Comparison of ENCODE assay signal across 9 cellular contexts in genomic region chr12:83016226-83016835, GRCh38.
DNase-seq lines count a peak whose midpoint lies in the region; ATAC-seq and TF ChIP-seq lines count a peak whose summit lies in the region.
"Had no signal": no experiment of that assay in that cellular context is flagged by ENCODE, and none has a peak within 500 bp of the region (broad histone marks: within the 10 kb centered on the region; RNA-seq: fewer than 3 reads in every experiment).

No MANE protein-coding gene starts in this region.

- H3K27me3 ChIP-seq in SK-N-SH (ENCODE audit: insufficient read depth): no peaks in the 10 kb centered on the region

- H3K9me2 ChIP-seq in SK-N-SH: no peaks in the 10 kb centered on the region

- no peaks in the 10 kb centered on the region for H4K20me1 ChIP-seq in SK-N-SH (ENCODE audit: insufficient read depth)

- DNase-seq in EL (peak; percentile 66), SK-N-SH (no peak), foreskin melanocyte (peak; percentile 72), retinal pigment epithelial cell (ENCODE audit: low read depth) (peak; percentile 40), SW480 (ENCODE audit: low spot score) (no peak), HuH-7.5 (ENCODE audit: low spot score) (no peak), middle frontal gyrus (ENCODE audit: extremely low spot score, low spot score) (no peak)
- DNase-seq: T-helper 1 cell had no signal

- TF ChIP-seq EP300 in SK-N-SH (IDR thresholded peaks at IDR 0.05; ENCODE audit: borderline replicate concordance in 1 of 2, low read depth in 1 of 2, low read length in 1 of 2): peak in 1 of 2 experiments; percentile 34; a peak in 2 of 4 replicates

- H3K36me3 ChIP-seq in SK-N-SH (replicated peaks in 1 of 2; ENCODE audit: control insufficient read depth in 1 of 2, insufficient read depth in 2 of 2, low read length in 1 of 2): peaks cover 0 to under 1% of the 10 kb centered on the region in 2 experiments

- TF ChIP-seq CTCF in SK-N-SH (IDR thresholded peaks at IDR 0.05) (no peak), retinal pigment epithelial cell (conservative IDR thresholded peaks at IDR 0.05; ENCODE audit: low read depth, low read length) (no peak)

- H2AFZ ChIP-seq in SK-N-SH (ENCODE audit: low read depth): no peak overlapping the region

- no peak for TF ChIP-seq RAD21 in SK-N-SH (IDR thresholded peaks at IDR 0.05; ENCODE audit: low read length)

- H3K4me3 ChIP-seq in SK-N-SH (ENCODE audit: low read depth in 2 of 2, low read length in 1 of 2) (peak overlapping the region in 1 of 2 experiments; percentile 52; a peak in 1 of 4 replicates), retinal pigment epithelial cell (ENCODE audit: low read length) (no peak overlapping the region)

- CTCF ChIA-PET in SK-N-SH (lab: Yijun Ruan, JAX): interaction anchor here (1.2 to 1.5 kb wide), 2 partner anchors 12 to 807 kb away, joined by 3 to 4 read pairs; no protein-coding TSS in a partner anchor

- ATAC-seq in GM19463 (IDR thresholded peaks at IDR 0.05; ENCODE audit: unreplicated experiment): no peak

- peak overlapping the region; percentile 49 to 78; a peak in 2 of 4 replicates for H3K27ac ChIP-seq in SK-N-SH (ENCODE audit: low read depth in 2 of 2, low read length in 1 of 2)

- POLR2A ChIA-PET in SK-N-SH (lab: Yijun Ruan, JAX): no interaction called here

- no peaks in the 10 kb centered on the region for H3K79me2 ChIP-seq in SK-N-SH (ENCODE audit: insufficient read depth)

- peaks cover 12% of the 10 kb centered on the region for H3F3A ChIP-seq in SK-N-SH (replicated peaks; ENCODE audit: insufficient read depth)

- H3K4me2 ChIP-seq in SK-N-SH: peak overlapping the region; percentile 64; the same call in 1 of the 2 replicates

- H3K4me1 ChIP-seq in SK-N-SH (ENCODE audit: control insufficient read depth in 1 of 2, insufficient read depth in 2 of 2, low read depth in 1 of 2, low read length in 1 of 2): peaks cover 3 to 4% of the 10 kb centered on the region in 2 experiments; a peak in 2 of 4 replicates

- H3K9me3 ChIP-seq in SK-N-SH: no peaks in the 10 kb centered on the region

- 4% methylated on average over 1 of the region's 1 CpG for WGBS in SK-N-SH (ENCODE audit: low lambda C conversion rate)

- H3K9ac ChIP-seq in SK-N-SH: no peak overlapping the region

TF ChIP-seq in SK-N-SH, 30 proteins besides CTCF, POLR2A, EP300 and RAD21:
- TF ChIP-seq USF2 (IDR thresholded peaks at IDR 0.05; ENCODE audit: borderline replicate concordance, low read depth, low read length): no peak
- peak; percentile 19; the same call in 1 of the 2 replicates for TF ChIP-seq RXRA (IDR thresholded peaks at IDR 0.05; ENCODE audit: borderline replicate concordance, low read depth)
- TF ChIP-seq FOXJ3 (CRISPR knock-in tag; IDR thresholded peaks at IDR 0.05): no peak
- no peak for TF ChIP-seq GABPA (IDR thresholded peaks at IDR 0.05; ENCODE audit: low read depth)
- TF ChIP-seq POLR2AphosphoS5 (IDR thresholded peaks at IDR 0.05; ENCODE audit: low read depth, low read length): peak; percentile 38; the same call in 1 of the 2 replicates
- TF ChIP-seq IRF3 (IDR thresholded peaks at IDR 0.05; ENCODE audit: low read depth, low read length): no peak
- TF ChIP-seq FOSL2 (IDR thresholded peaks at IDR 0.05; ENCODE audit: borderline replicate concordance, low read depth): peak; percentile 84
- peak; percentile 79 for TF ChIP-seq JUND (IDR thresholded peaks at IDR 0.05)
- TF ChIP-seq TEAD4 (IDR thresholded peaks at IDR 0.05; ENCODE audit: borderline replicate concordance, insufficient read depth): no peak
- no peak for TF ChIP-seq MXI1 (IDR thresholded peaks at IDR 0.05; ENCODE audit: low read depth, low read length)
- peak; percentile 92 for TF ChIP-seq NFIC (IDR thresholded peaks at IDR 0.05; ENCODE audit: borderline replicate concordance)
- peak; percentile 71 for TF ChIP-seq TCF12 (IDR thresholded peaks at IDR 0.05)
- TF ChIP-seq PBX3 (IDR thresholded peaks at IDR 0.05): no peak
- no peak for TF ChIP-seq RFX5 (IDR thresholded peaks at IDR 0.05; ENCODE audit: low read length)

Comparison
In these comparisons a context has a peak if more than half of its experiments do, and no peak if none do; other contexts are left out.
1. DNase-seq: peak in EL (single experiment), foreskin melanocyte (single experiment) and retinal pigment epithelial cell (single experiment); none in SK-N-SH (single experiment), SW480 (single experiment), HuH-7.5 (single experiment) and middle frontal gyrus (single experiment).